Comparison of ENCODE assay signal across 25 cellular contexts in genomic region chr14:63689132-63689531, GRCh38. TPM values are rescaled to one million over a fixed set of nuclear protein-coding genes. Genes with fewer than 3 reads are reported as not detected.
DNase-seq lines count a peak whose midpoint lies in the region; ATAC-seq and FAIRE-seq lines count a peak whose summit lies in the region.
"Had no signal": no experiment of that assay in that cellular context is flagged by ENCODE, and none has a peak within 500 bp of the region (broad histone marks: within the 10 kb centered on the region; RNA-seq: fewer than 3 reads in every experiment).

No MANE protein-coding gene starts in this region.

- H4K8ac ChIP-seq in trophoblast cell (ENCODE audit: low read depth, low read length) = no peak overlapping the region

- H3K23ac ChIP-seq in trophoblast cell (ENCODE audit: low read length) = no peak overlapping the region

- no peak overlapping the region for H2AFZ ChIP-seq in trophoblast cell (ENCODE audit: insufficient read depth, low read length, poor library complexity)

- peak overlapping the region; percentile 76 for H3K27ac Mint-ChIP-seq in central memory CD8-positive, alpha-beta T cell (ENCODE audit: low read depth)
- H3K27ac Mint-ChIP-seq: B cell; CD4-positive, alpha-beta T cell; CD8-positive, alpha-beta T cell had no signal

- H2AK5ac ChIP-seq in trophoblast cell (ENCODE audit: low read length) = no peak overlapping the region

- H3K9ac ChIP-seq in trophoblast cell (ENCODE audit: low read length) = no peak overlapping the region
- H3K9ac ChIP-seq: BLaER1 treated with 17β-estradiol and CSF1 and Interleukin-3, amounts not matched to agents 10 nM and 100 nM had no signal

- no peaks in the 10 kb centered on the region for H3K27me3 Mint-ChIP-seq in central memory CD8-positive, alpha-beta T cell
- H3K27me3 Mint-ChIP-seq: B cell; CD4-positive, alpha-beta T cell had no signal

- H3K27me3 ChIP-seq in trophoblast cell (ENCODE audit: insufficient read depth, low read length) = no peaks in the 10 kb centered on the region
- H3K27me3 ChIP-seq: BLaER1 treated with 17β-estradiol and CSF1 and Interleukin-3, amounts not matched to agents 10 nM and 100 nM had no signal

- no peak overlapping the region for H2BK5ac ChIP-seq in trophoblast cell (ENCODE audit: low read depth, low read length, poor library complexity)

- no peak overlapping the region for H3K4me2 ChIP-seq in trophoblast cell (ENCODE audit: low read length)
- H3K4me2 ChIP-seq: A549; BLaER1 treated with 17β-estradiol and CSF1 and Interleukin-3, amounts not matched to agents 10 nM and 100 nM had no signal

- ATAC-seq in central memory CD8-positive, alpha-beta T cell (replicated peaks; ENCODE audit: extremely low read depth, poor library complexity, severe bottlenecking) = no peak
- no peak for ATAC-seq in HG02571 (IDR thresholded peaks at IDR 0.05; ENCODE audit: unreplicated experiment)
- ATAC-seq: A549; CD8-positive, alpha-beta T cell; GM12878 had no signal

- no peaks in the 10 kb centered on the region for H3K79me2 ChIP-seq in trophoblast cell (ENCODE audit: control insufficient read depth, insufficient read depth, low read length, poor library complexity)

- no peak overlapping the region for H3K4me3 ChIP-seq in trophoblast cell (ENCODE audit: low read depth, low read length)
- H3K4me3 ChIP-seq: A549; BLaER1 treated with 17β-estradiol and CSF1 and Interleukin-3, amounts not matched to agents 10 nM and 100 nM; GM12878 had no signal

- H2BK120ac ChIP-seq in trophoblast cell (ENCODE audit: insufficient read depth, low read length, poor library complexity) = no peak overlapping the region

- H3K4me3 Mint-ChIP-seq in central memory CD8-positive, alpha-beta T cell = no peak overlapping the region
- H3K4me3 Mint-ChIP-seq: B cell; CD4-positive, alpha-beta T cell; CD8-positive, alpha-beta T cell had no signal

- no peak overlapping the region for H3K14ac ChIP-seq in trophoblast cell (ENCODE audit: low read length)

- H3K4ac ChIP-seq in trophoblast cell (ENCODE audit: low read depth, low read length) = no peak overlapping the region

- H3K27ac ChIP-seq in trophoblast cell (ENCODE audit: low read depth, low read length) = peak overlapping the region; percentile 34
- H3K27ac ChIP-seq: A549; BLaER1 treated with 17β-estradiol and CSF1 and Interleukin-3, amounts not matched to agents 10 nM and 100 nM; C4-2B had no signal

- H3K4me1 Mint-ChIP-seq in central memory CD8-positive, alpha-beta T cell = peaks cover 6% of the 10 kb centered on the region

- H2BK12ac ChIP-seq in trophoblast cell (ENCODE audit: low read length) = no peak overlapping the region

- H3K4me1 ChIP-seq in trophoblast cell (ENCODE audit: control insufficient read depth in 1 of 2, insufficient read depth in 2 of 2, low read length in 2 of 2) = peaks cover 2 to 9% of the 10 kb centered on the region in 2 experiments
- H3K4me1 ChIP-seq: A549 had no signal

- no peaks in the 10 kb centered on the region for H3K79me1 ChIP-seq in trophoblast cell (ENCODE audit: low read length)

- H3K9me3 Mint-ChIP-seq in central memory CD8-positive, alpha-beta T cell = no peaks in the 10 kb centered on the region
- H3K9me3 Mint-ChIP-seq: CD4-positive, alpha-beta T cell; CD8-positive, alpha-beta T cell had no signal

- no peak overlapping the region for H4K91ac ChIP-seq in trophoblast cell (ENCODE audit: low read depth, low read length)

- no peak for DNase-seq in HTR-8/SVneo (ENCODE audit: insufficient read length, low spot score)
- no peak for DNase-seq in central memory CD8-positive, alpha-beta T cell (ENCODE audit: low spot score in 2 of 2)
- peak; percentile 93 to 98 for DNase-seq in trophoblast cell
- no peak for DNase-seq in NCI-H748 (lab: John Stamatoyannopoulos, UW; ENCODE audit: unreplicated experiment)
- no peak for DNase-seq in NCI-H2029 treated with DMSO at 0.1 percent for 48 hours (lab: John Stamatoyannopoulos, UW)
- DNase-seq: 8988T; AML-193; CD4-positive, alpha-beta T cell; CD8-positive, alpha-beta T cell; DMS 273 treated with DMSO at 0.1 percent for 48 hours; DMS153; DMS53; DMS79; DND-41; EL; GDM1 had no signal

- peaks cover 0 to 4% of the 10 kb centered on the region in 2 experiments for H3K36me3 ChIP-seq in trophoblast cell (ENCODE audit: control insufficient read depth in 1 of 2, insufficient read depth in 2 of 2, low read length in 2 of 2)

- no peaks in the 10 kb centered on the region for H3K9me3 ChIP-seq in trophoblast cell (ENCODE audit: insufficient read depth, low read depth, low read length)
- H3K9me3 ChIP-seq: A549; BLaER1 treated with 17β-estradiol and CSF1 and Interleukin-3, amounts not matched to agents 10 nM and 100 nM had no signal

- FAIRE-seq in HTR-8/SVneo (lab: Jason Lieb, UNC) = peak; percentile 96
- FAIRE-seq: A549, GM12878, GM12892, GM18507, GM19239 had no signal

- H4K12ac ChIP-seq in trophoblast cell (ENCODE audit: low read depth, low read length) = no peak overlapping the region

- no CpG with 5 or more reads among the region's 3 CpGs for WGBS in trophoblast cell (ENCODE audit: extremely low coverage, insufficient coverage, insufficient read length)

- H3K36me3 Mint-ChIP-seq in central memory CD8-positive, alpha-beta T cell (ENCODE audit: insufficient read depth) = peaks cover 7% of the 10 kb centered on the region

- H3K18ac ChIP-seq in trophoblast cell (ENCODE audit: low read length) = no peak overlapping the region

RNA-seq across cellular contexts. Expression of gene SGPP1, which starts 38.7 kb away (rescaled TPM):
- polyA plus RNA-seq in trophoblast cell (2013) = 70.1 and 72.2 TPM in 2 replicates

RNA-seq across cellular contexts. Expression of gene WDR89, which starts 47.5 kb away (rescaled TPM):
- polyA plus RNA-seq in trophoblast cell (2013) = 13.4 and 13.5 TPM in 2 replicates

Comparison
In these comparisons a context has a peak if more than half of its experiments do, and no peak if none do; other contexts are left out.
1. DNase-seq: peak in trophoblast cell (2 of 2); none in HTR-8/SVneo (single experiment), central memory CD8-positive, alpha-beta T cell (0 of 2), NCI-H748 (single experiment) and NCI-H2029 treated with DMSO at 0.1 percent for 48 hours (single experiment).